27 cellular contexts compared by ENCODE assay signal in genomic region chr12:111394480-111394879, GRCh38.
"Had no signal": no experiment of that assay in that cellular context is flagged by ENCODE, and none has a peak within 500 bp of the region (broad histone marks: within the 10 kb centered on the region; RNA-seq: fewer than 3 reads in every experiment).

No MANE protein-coding gene starts in this region.

- H2AFZ ChIP-seq: neural progenitor cell had no signal

- H3K9ac ChIP-seq: neural progenitor cell had no signal

- H3K27me3 ChIP-seq: neural progenitor cell, pancreas, testis, thyroid gland, upper lobe of left lung, vagina had no signal

- H3K4me1 ChIP-seq: neural progenitor cell, prostate gland had no signal

- DNase-seq: immature natural killer cell; kidney; left colon; left ventricle myocardium inferior; mesendoderm; naive B cell; natural killer cell; nephron progenitor cell; pancreas; posterior cingulate gyrus; retina; stimulated activated CD4-positive, alpha-beta T cell treated with anti-CD3 and anti-CD28 coated beads, Interleukin-12 subunit alpha, Interleukin-12 subunit beta, amount 100 ng/mL, for 4 hours; stimulated activated CD4-positive, alpha-beta T cell treated with anti-CD3 and anti-CD28 coated beads, Interleukin-15, amount 100 ng/mL, for 24 hours; stimulated activated CD4-positive, alpha-beta T cell treated with anti-CD3 and anti-CD28 coated beads, Interleukin-2, amount 100 ng/mL, for 24 hours; stimulated activated CD4-positive, alpha-beta T cell treated with anti-CD3 and anti-CD28 coated beads, Interleukin-4, amount 100 ng/mL, for 1 hour; stimulated activated naive B cell treated with anti-CD40 and anti-IgM and Interleukin-4, amounts not matched to agents 10 μg/mL and 1 μg/mL and 100 μg/mL, for 72 hours; stimulated activated naive CD8-positive, alpha-beta T cell treated with anti-CD3 and anti-CD28 coated beads, Interleukin-15, Interleukin-2, amounts not matched to agents 100 U/mL and 50 U/mL, for 24 hours; stomach; testis; thyroid gland had no signal

- H3K27ac ChIP-seq: left ventricle myocardium inferior, neural progenitor cell, pancreas, prostate gland, skin epidermis, stomach, testis, thyroid gland, transverse colon, vagina had no signal

- ATAC-seq: left colon; stimulated activated naive B cell treated with anti-CD40 and anti-IgM and Interleukin-4, amounts not matched to agents 10 μg/mL and 1 μg/mL and 100 μg/mL, for 72 hours; stimulated activated naive CD8-positive, alpha-beta T cell treated with anti-CD3 and anti-CD28 coated beads, Interleukin-15, Interleukin-2, amounts not matched to agents 100 U/mL and 50 U/mL, for 24 hours had no signal

- H3K4me2 ChIP-seq: neural progenitor cell had no signal

- H3K36me3 ChIP-seq: left ventricle myocardium inferior, neural progenitor cell, pancreas, prostate gland, stomach, thyroid gland, transverse colon, upper lobe of left lung, vagina had no signal

- H3K4me3 ChIP-seq: left ventricle myocardium inferior, lung, neural progenitor cell, pancreas, prostate gland, skin epidermis, stomach, testis, thyroid gland, transverse colon, upper lobe of left lung, vagina had no signal

- H3K9me3 ChIP-seq: left ventricle myocardium inferior, pancreas, prostate gland, stomach, testis, thyroid gland, transverse colon, upper lobe of left lung, vagina had no signal
